ENCODE assay signal across 8 cellular contexts in genomic region chr12:4320859-4321701, GRCh38. TPM values are rescaled to one million over a fixed set of nuclear protein-coding genes. Genes with fewer than 3 reads are reported as not detected.
A peak's percentile ranks its signal among the peaks of the same experiment; 100 is the strongest.
DNase-seq lines count a peak whose midpoint lies in the region; ATAC-seq and TF ChIP-seq lines count a peak whose summit lies in the region.

A gene with protein sequence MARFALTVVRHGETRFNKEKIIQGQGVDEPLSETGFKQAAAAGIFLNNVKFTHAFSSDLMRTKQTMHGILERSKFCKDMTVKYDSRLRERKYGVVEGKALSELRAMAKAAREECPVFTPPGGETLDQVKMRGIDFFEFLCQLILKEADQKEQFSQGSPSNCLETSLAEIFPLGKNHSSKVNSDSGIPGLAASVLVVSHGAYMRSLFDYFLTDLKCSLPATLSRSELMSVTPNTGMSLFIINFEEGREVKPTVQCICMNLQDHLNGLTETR (plus strand): TSS chr12:4321213. CDS start chr12:4321272, 59 bp downstream.

- peak; percentile 82 to 97 for DNase-seq in NCI-H526 (lab: John Stamatoyannopoulos, UW)
- DNase-seq in activated CD4-positive, alpha-beta T cell treated with anti-CD3 and anti-CD28 coated beads, Interleukin-2, amount 10 ng/mL, durations not matched to agents 24 days and 14 days = peak; percentile 98
- peak; percentile 96 for DNase-seq in coronary artery (ENCODE audit: low spot score)
- DNase-seq in left colon = peak; percentile 93 to 94
- peak; percentile 75 to 90 for DNase-seq in stimulated activated CD4-positive, alpha-beta T cell treated with anti-CD3 and anti-CD28 coated beads, Interleukin-1b, Interleukin-23, amount 100 ng/mL, for 4 hours (ENCODE audit: low read depth in 2 of 2)

- ATAC-seq in GM19328 (IDR thresholded peaks at IDR 0.05; ENCODE audit: unreplicated experiment) (peak; percentile 98), HG03469 (IDR thresholded peaks at IDR 0.05; ENCODE audit: unreplicated experiment) (peak; percentile 86), left colon (peak; percentile 98)

- H3K9me3 Mint-ChIP-seq in activated CD4-positive, alpha-beta T cell treated with anti-CD3 and anti-CD28 coated beads, Interleukin-2, amount 10 ng/mL, durations not matched to agents 24 days and 14 days = no peaks in the 10 kb centered on the region

- peak within 1 kb of the TSS; percentile 90 for H3K4me2 ChIP-seq in BLaER1

- intact Hi-C loops in activated CD4-positive, alpha-beta T cell treated with anti-CD3 and anti-CD28 coated beads, Interleukin-2, amount 10 ng/mL, durations not matched to agents 24 days and 14 days (cut with micrococcal nuclease) = loop anchor here (1.0 to 10.0 kb wide), 4 partner anchors 48 to 328 kb away; partner anchors contain the start of genes AKAP3, CCND2, NDUFA9 and RAD51AP1
- intact Hi-C loops in left colon (cut with DNase I, micrococcal nuclease) = no loop called here

- H3K27me3 Mint-ChIP-seq in activated CD4-positive, alpha-beta T cell treated with anti-CD3 and anti-CD28 coated beads, Interleukin-2, amount 10 ng/mL, durations not matched to agents 24 days and 14 days = no peaks in the 10 kb centered on the region

- peaks cover 30% of the 10 kb centered on the region for H3K4me1 ChIP-seq in BLaER1

- H3K9ac ChIP-seq in BLaER1 = peak within 1 kb of the TSS; percentile 85

- H3K27ac Mint-ChIP-seq in activated CD4-positive, alpha-beta T cell treated with anti-CD3 and anti-CD28 coated beads, Interleukin-2, amount 10 ng/mL, durations not matched to agents 24 days and 14 days = peak within 1 kb of the TSS; percentile 92

- H4K20me1 ChIP-seq in BLaER1 = peaks cover 20% of the 10 kb centered on the region; the same call in 1 of the 2 replicates

- peaks cover 6% of the 10 kb centered on the region for H3K36me3 Mint-ChIP-seq in activated CD4-positive, alpha-beta T cell treated with anti-CD3 and anti-CD28 coated beads, Interleukin-2, amount 10 ng/mL, durations not matched to agents 24 days and 14 days (ENCODE audit: low read depth)

- H3K4me3 ChIP-seq in BLaER1 = peak within 1 kb of the TSS; percentile 80
- peak within 1 kb of the TSS; percentile 96 for H3K4me3 ChIP-seq in coronary artery

- H3K9me3 ChIP-seq in BLaER1 = no peaks in the 10 kb centered on the region

- H3K4me1 Mint-ChIP-seq in activated CD4-positive, alpha-beta T cell treated with anti-CD3 and anti-CD28 coated beads, Interleukin-2, amount 10 ng/mL, durations not matched to agents 24 days and 14 days = peaks cover 33% of the 10 kb centered on the region

- H3K27me3 ChIP-seq in BLaER1 = no peaks in the 10 kb centered on the region

- H3K36me3 ChIP-seq in BLaER1 = peaks cover 18% of the 10 kb centered on the region

- peak within 1 kb of the TSS; percentile 90 for H3K4me3 Mint-ChIP-seq in activated CD4-positive, alpha-beta T cell treated with anti-CD3 and anti-CD28 coated beads, Interleukin-2, amount 10 ng/mL, durations not matched to agents 24 days and 14 days

- peak within 1 kb of the TSS; percentile 78 for H3K27ac ChIP-seq in BLaER1
- peak within 1 kb of the TSS; percentile 80 for H3K27ac ChIP-seq in coronary artery

- no peak for TF ChIP-seq CTCF in coronary artery (IDR thresholded peaks at IDR 0.05)

RNA-seq across cellular contexts. Expression of the gene that starts here (rescaled TPM):
- 13.4 TPM in 2 replicates for total RNA-seq in activated CD4-positive, alpha-beta T cell treated with anti-CD3 and anti-CD28 coated beads, Interleukin-2, amount 10 ng/mL, durations not matched to agents 24 days and 14 days
- total RNA-seq in left colon = 10 to 100 TPM; 13.0 to 14.4 TPM

Comparison
In these comparisons a context has a peak if more than half of its experiments do, and no peak if none do; other contexts are left out.
1. Peak in every context shown above with its lines: DNase-seq, ATAC-seq, H3K4me3 ChIP-seq and H3K27ac ChIP-seq.